Comparison of ENCODE assay signal across 1 cellular context in the genomic region with DNA sequence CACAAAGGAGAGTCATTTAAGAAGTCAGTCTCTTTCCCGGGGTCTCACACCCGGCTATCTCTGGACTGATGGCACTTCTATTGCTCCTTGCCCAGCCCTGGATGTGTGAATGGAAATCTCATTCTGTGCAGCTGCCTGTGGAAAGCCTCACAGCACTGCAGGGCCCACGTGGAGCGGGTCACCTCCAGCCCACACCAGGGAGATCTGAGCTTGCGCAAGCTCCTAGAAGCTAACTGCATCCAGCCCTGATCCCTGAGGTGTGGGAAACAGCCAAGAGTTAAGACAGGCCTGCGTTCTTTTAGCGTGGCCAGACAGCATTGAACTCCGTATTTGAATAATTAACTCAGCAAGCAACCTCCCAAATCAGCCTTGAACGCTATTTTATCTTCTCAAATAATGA.
TF ChIP-seq lines count a peak whose summit lies in the region.

No MANE protein-coding gene starts in this region.

TF ChIP-seq in H1, 55 proteins besides CTCF, POLR2A, EP300 and RAD21:
- TF ChIP-seq, protein P1, sequence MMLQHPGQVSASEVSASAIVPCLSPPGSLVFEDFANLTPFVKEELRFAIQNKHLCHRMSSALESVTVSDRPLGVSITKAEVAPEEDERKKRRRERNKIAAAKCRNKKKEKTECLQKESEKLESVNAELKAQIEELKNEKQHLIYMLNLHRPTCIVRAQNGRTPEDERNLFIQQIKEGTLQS (IDR thresholded peaks at IDR 0.05; ENCODE audit: insufficient read depth, low read depth, low read length): no peak
- TF ChIP-seq SRF (IDR thresholded peaks at IDR 0.05; ENCODE audit: low read depth, low read length): no peak
- no peak for TF ChIP-seq HDAC2 (IDR thresholded peaks at IDR 0.05; ENCODE audit: borderline replicate concordance in 1 of 2, low read depth in 2 of 2, low read length in 2 of 2)
- TF ChIP-seq SP1 (IDR thresholded peaks at IDR 0.05; ENCODE audit: low read depth, low read length): no peak
- TF ChIP-seq, protein P2, sequence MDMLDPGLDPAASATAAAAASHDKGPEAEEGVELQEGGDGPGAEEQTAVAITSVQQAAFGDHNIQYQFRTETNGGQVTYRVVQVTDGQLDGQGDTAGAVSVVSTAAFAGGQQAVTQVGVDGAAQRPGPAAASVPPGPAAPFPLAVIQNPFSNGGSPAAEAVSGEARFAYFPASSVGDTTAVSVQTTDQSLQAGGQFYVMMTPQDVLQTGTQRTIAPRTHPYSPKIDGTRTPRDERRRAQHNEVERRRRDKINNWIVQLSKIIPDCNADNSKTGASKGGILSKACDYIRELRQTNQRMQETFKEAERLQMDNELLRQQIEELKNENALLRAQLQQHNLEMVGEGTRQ (IDR thresholded peaks at IDR 0.05; ENCODE audit: low read length): no peak
- no peak for TF ChIP-seq NANOG (IDR thresholded peaks at IDR 0.05; ENCODE audit: insufficient read depth, low read depth, low read length, poor library complexity, severe bottlenecking)
- no peak for TF ChIP-seq SIN3A (conservative IDR thresholded peaks at IDR 0.05 in 1 of 2, IDR thresholded peaks at IDR 0.05 in 1 of 2; ENCODE audit: low read depth in 1 of 2, low read length in 2 of 2)
- no peak for TF ChIP-seq BRCA1 (IDR thresholded peaks at IDR 0.05; ENCODE audit: low read depth, low read length)
- TF ChIP-seq SP4 (IDR thresholded peaks at IDR 0.05; ENCODE audit: low read length): no peak
- no peak for TF ChIP-seq BCL11A (IDR thresholded peaks at IDR 0.05; ENCODE audit: low read depth in 2 of 2, low read length in 2 of 2)
- no peak for TF ChIP-seq ASH2L (IDR thresholded peaks at IDR 0.05; ENCODE audit: low read length)
- no peak for TF ChIP-seq POLR2AphosphoS5 (IDR thresholded peaks at IDR 0.05; ENCODE audit: low read depth, low read length)
- no peak for TF ChIP-seq RBBP5 (IDR thresholded peaks at IDR 0.05; ENCODE audit: borderline replicate concordance, low read depth, low read length)
